In genomic region chr15:41417418-41417811, GRCh38 we compare ENCODE assay signal across 1 cellular context.
A peak's percentile ranks its signal among the peaks of the same experiment; 100 is the strongest.
TF ChIP-seq lines count a peak whose summit lies in the region.

No MANE protein-coding gene starts in this region.

TF ChIP-seq in HEK293, 187 proteins besides CTCF, POLR2A, EP300 and RAD21 (continued from another document and continues in another):
- TF ChIP-seq REST (tag by site-specific recombination; IDR thresholded peaks at IDR 0.05) = no peak
- TF ChIP-seq ZNF623 (tag by site-specific recombination; IDR thresholded peaks at IDR 0.05) = no peak
- TF ChIP-seq ZNF626 (tag by site-specific recombination; IDR thresholded peaks at IDR 0.05) = no peak
- TF ChIP-seq YY2 (tag by site-specific recombination; IDR thresholded peaks at IDR 0.05) = no peak
- TF ChIP-seq ZNF510 (tag by site-specific recombination; IDR thresholded peaks at IDR 0.05; ENCODE audit: insufficient replicate concordance) = no peak
- no peak for TF ChIP-seq ZNF416 (tag by site-specific recombination; IDR thresholded peaks at IDR 0.05)
- no peak for TF ChIP-seq IKZF3 (tag by site-specific recombination; IDR thresholded peaks at IDR 0.05)
- no peak for TF ChIP-seq PRDM6 (tag by site-specific recombination; IDR thresholded peaks at IDR 0.05)
- no peak for TF ChIP-seq ZNF2 (tag by site-specific recombination; IDR thresholded peaks at IDR 0.05)
- TF ChIP-seq ZNF354C (tag by site-specific recombination; IDR thresholded peaks at IDR 0.05; ENCODE audit: borderline replicate concordance, low read depth) = no peak
- TF ChIP-seq ZNF426 (tag by site-specific recombination; IDR thresholded peaks at IDR 0.05) = no peak
- no peak for TF ChIP-seq ZNF596 (tag by site-specific recombination; IDR thresholded peaks at IDR 0.05)
- no peak for TF ChIP-seq ZNF837 (tag by site-specific recombination; IDR thresholded peaks at IDR 0.05)
- TF ChIP-seq SALL2 (tag by site-specific recombination; IDR thresholded peaks at IDR 0.05; ENCODE audit: borderline replicate concordance) = no peak
- no peak for TF ChIP-seq ZNF350 (tag by site-specific recombination; IDR thresholded peaks at IDR 0.05)
- TF ChIP-seq ZNF629 (tag by site-specific recombination; IDR thresholded peaks at IDR 0.05) = no peak
- no peak for TF ChIP-seq ZNF169 (tag by site-specific recombination; IDR thresholded peaks at IDR 0.05)
- TF ChIP-seq ZNF529 (tag by site-specific recombination; IDR thresholded peaks at IDR 0.05; ENCODE audit: insufficient replicate concordance) = no peak
- no peak for TF ChIP-seq ZFP37 (tag by site-specific recombination; IDR thresholded peaks at IDR 0.05)
- no peak for TF ChIP-seq ZFP3 (tag by site-specific recombination; IDR thresholded peaks at IDR 0.05; ENCODE audit: low read depth)
- TF ChIP-seq ZEB2 (tag by site-specific recombination; IDR thresholded peaks at IDR 0.05) = 0 out of 2 replicates have a peak, but pooled peaks have one; percentile 15
- no peak for TF ChIP-seq ZNF140 (tag by site-specific recombination; IDR thresholded peaks at IDR 0.05)
- TF ChIP-seq, protein P1, sequence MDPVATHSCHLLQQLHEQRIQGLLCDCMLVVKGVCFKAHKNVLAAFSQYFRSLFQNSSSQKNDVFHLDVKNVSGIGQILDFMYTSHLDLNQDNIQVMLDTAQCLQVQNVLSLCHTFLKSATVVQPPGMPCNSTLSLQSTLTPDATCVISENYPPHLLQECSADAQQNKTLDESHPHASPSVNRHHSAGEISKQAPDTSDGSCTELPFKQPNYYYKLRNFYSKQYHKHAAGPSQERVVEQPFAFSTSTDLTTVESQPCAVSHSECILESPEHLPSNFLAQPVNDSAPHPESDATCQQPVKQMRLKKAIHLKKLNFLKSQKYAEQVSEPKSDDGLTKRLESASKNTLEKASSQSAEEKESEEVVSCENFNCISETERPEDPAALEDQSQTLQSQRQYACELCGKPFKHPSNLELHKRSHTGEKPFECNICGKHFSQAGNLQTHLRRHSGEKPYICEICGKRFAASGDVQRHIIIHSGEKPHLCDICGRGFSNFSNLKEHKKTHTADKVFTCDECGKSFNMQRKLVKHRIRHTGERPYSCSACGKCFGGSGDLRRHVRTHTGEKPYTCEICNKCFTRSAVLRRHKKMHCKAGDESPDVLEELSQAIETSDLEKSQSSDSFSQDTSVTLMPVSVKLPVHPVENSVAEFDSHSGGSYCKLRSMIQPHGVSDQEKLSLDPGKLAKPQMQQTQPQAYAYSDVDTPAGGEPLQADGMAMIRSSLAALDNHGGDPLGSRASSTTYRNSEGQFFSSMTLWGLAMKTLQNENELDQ (tag by site-specific recombination; IDR thresholded peaks at IDR 0.05; ENCODE audit: low read depth) = no peak
- TF ChIP-seq AEBP2 (tag by site-specific recombination; IDR thresholded peaks at IDR 0.05; ENCODE audit: borderline replicate concordance) = no peak
- TF ChIP-seq HIC1 (tag by site-specific recombination; IDR thresholded peaks at IDR 0.05) = no peak
- no peak for TF ChIP-seq FEZF1 (tag by site-specific recombination; IDR thresholded peaks at IDR 0.05)
- peak; percentile 54 for TF ChIP-seq KLF9 (tag by site-specific recombination; IDR thresholded peaks at IDR 0.05; ENCODE audit: low read depth)
- TF ChIP-seq, protein P2, sequence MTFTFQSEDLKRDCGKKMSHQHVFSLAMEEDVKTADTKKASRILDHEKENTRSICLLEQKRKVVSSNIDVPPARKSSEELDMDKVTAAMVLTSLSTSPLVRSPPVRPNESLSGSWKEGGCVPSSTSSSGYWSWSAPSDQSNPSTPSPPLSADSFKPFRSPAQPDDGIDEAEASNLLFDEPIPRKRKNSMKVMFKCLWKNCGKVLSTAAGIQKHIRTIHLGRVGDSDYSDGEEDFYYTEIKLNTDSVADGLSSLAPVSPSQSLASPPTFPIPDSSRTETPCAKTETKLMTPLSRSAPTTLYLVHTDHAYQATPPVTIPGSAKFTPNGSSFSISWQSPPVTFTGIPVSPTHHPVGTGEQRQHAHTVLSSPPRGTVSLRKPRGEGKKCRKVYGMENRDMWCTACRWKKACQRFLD (tag by site-specific recombination; IDR thresholded peaks at IDR 0.05) = no peak
- no peak for TF ChIP-seq ZNF747 (tag by site-specific recombination; IDR thresholded peaks at IDR 0.05)
- no peak for TF ChIP-seq ZNF274 (IDR thresholded peaks at IDR 0.05; ENCODE audit: low read length)
- TF ChIP-seq ZNF274 (tag by site-specific recombination; IDR thresholded peaks at IDR 0.05; ENCODE audit: borderline replicate concordance) = no peak
- TF ChIP-seq ZNF660 (tag by site-specific recombination; IDR thresholded peaks at IDR 0.05) = no peak
- TF ChIP-seq, protein P3, sequence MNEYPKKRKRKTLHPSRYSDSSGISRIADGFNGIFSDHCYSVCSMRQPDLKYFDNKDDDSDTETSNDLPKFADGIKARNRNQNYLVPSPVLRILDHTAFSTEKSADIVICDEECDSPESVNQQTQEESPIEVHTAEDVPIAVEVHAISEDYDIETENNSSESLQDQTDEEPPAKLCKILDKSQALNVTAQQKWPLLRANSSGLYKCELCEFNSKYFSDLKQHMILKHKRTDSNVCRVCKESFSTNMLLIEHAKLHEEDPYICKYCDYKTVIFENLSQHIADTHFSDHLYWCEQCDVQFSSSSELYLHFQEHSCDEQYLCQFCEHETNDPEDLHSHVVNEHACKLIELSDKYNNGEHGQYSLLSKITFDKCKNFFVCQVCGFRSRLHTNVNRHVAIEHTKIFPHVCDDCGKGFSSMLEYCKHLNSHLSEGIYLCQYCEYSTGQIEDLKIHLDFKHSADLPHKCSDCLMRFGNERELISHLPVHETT (tag by site-specific recombination; IDR thresholded peaks at IDR 0.05) = no peak
- TF ChIP-seq ZNF776 (tag by site-specific recombination; IDR thresholded peaks at IDR 0.05; ENCODE audit: borderline replicate concordance) = no peak
- TF ChIP-seq ZSCAN4 (tag by site-specific recombination; IDR thresholded peaks at IDR 0.05) = no peak
- TF ChIP-seq, protein P4, sequence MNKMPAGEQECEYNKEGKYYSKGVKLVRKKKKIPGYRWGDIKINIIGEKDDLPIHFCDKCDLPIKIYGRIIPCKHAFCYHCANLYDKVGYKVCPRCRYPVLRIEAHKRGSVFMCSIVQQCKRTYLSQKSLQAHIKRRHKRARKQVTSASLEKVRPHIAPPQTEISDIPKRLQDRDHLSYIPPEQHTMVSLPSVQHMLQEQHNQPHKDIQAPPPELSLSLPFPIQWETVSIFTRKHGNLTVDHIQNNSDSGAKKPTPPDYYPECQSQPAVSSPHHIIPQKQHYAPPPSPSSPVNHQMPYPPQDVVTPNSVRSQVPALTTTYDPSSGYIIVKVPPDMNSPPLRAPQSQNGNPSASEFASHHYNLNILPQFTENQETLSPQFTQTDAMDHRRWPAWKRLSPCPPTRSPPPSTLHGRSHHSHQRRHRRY (tag by site-specific recombination; IDR thresholded peaks at IDR 0.05) = no peak
- TF ChIP-seq, protein P5, sequence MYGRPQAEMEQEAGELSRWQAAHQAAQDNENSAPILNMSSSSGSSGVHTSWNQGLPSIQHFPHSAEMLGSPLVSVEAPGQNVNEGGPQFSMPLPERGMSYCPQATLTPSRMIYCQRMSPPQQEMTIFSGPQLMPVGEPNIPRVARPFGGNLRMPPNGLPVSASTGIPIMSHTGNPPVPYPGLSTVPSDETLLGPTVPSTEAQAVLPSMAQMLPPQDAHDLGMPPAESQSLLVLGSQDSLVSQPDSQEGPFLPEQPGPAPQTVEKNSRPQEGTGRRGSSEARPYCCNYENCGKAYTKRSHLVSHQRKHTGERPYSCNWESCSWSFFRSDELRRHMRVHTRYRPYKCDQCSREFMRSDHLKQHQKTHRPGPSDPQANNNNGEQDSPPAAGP (tag by site-specific recombination; IDR thresholded peaks at IDR 0.05) = no peak
- TF ChIP-seq ZNF785 (tag by site-specific recombination; IDR thresholded peaks at IDR 0.05) = no peak
- 0 out of 2 replicates have a peak, but pooled peaks have one; percentile 32 for TF ChIP-seq PRDM10 (tag by site-specific recombination; IDR thresholded peaks at IDR 0.05)
